In the genomic region with DNA sequence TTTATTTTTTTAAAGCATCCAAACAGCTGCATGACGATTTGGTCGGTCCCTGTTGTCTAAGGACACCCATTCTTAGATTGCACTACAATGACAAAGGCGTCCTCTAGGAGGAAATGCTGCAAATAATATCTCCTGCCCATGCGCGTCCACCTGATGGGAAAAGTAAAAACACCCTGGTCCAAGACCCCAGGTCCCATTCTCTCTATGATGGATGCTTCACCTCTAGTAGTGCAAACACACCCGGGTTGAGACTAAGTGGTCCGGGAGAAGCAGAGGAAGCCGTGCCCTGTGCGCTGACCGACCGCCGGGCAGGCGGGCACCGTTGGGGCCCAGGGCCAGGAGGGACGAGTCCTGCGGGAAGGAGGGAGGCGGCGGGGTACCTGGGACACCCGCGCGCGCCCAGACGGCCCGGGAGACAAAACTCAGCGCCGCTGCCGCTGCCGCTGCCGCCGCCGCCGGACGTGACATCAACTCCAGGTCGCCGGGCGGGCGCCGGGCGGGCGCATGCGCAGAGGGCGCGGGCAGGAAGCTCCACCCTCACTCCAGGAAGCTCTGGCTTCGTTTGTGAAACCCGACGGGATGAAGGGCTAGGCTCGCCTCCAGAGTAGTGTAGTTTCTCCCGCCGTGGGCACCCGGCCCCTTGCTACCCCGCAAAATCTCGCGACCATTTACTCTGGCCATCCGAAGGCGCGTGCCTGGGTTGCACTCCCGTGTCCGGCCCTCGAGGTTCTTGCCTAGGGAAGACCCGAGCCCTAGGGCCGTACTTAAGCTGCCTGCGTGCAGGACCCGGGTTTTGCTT, we compare ENCODE assay signal across 8 cellular contexts. TPM values are rescaled to one million over a fixed set of nuclear protein-coding genes. Genes with fewer than 3 reads are reported as not detected.
DNase-seq lines count a peak whose midpoint lies in the region; ATAC-seq and TF ChIP-seq lines count a peak whose summit lies in the region.

A gene (minus strand): TSS at position 462 of the 799 bp plus-strand sequence. CDS start 1,639 bp downstream, outside the sequence.

- peaks cover 8% of the 10 kb centered on the region for H3F3A ChIP-seq in PC-9 (ENCODE audit: insufficient read depth, low read depth)

- no peaks in the 10 kb centered on the region for H3K27me3 Mint-ChIP-seq in activated T-cell treated with anti-CD3 and anti-CD28 coated beads, Interleukin-2, amount 50 U/mL, for 4 hours (ENCODE audit: low read depth)

- POLR2A ChIA-PET in PC-9 (lab: Charles Lee; ENCODE audit: unreplicated experiment): interaction anchor here (0.6 to 0.9 kb wide), 8 partner anchors 27 to 800 kb away, joined by 3 to 8 read pairs (median 3); a partner anchor contains a TSS

- peak within 1 kb of the TSS; percentile 90 for H3K4me3 Mint-ChIP-seq in activated T-cell treated with anti-CD3 and anti-CD28 coated beads, Interleukin-2, amount 50 U/mL, for 4 hours

- peak within 1 kb of the TSS; percentile 95 for H3K4me3 ChIP-seq in PC-9
- peak within 1 kb of the TSS; percentile 88 to 90 for H3K4me3 ChIP-seq in muscle layer of duodenum (ENCODE audit: low read depth in 1 of 2, low read length in 2 of 2)

- H3K4me1 Mint-ChIP-seq in activated T-cell treated with anti-CD3 and anti-CD28 coated beads, Interleukin-2, amount 50 U/mL, for 4 hours (ENCODE audit: low read depth): peaks cover 23% of the 10 kb centered on the region

- in situ Hi-C loops in KBM-7 (cut with MboI; ENCODE audit: low pct_unique_long_range_greater_than_20kb, low sequenced_read_pairs): no loop called here

- H3K9me3 ChIP-seq in PC-9 (ENCODE audit: insufficient read depth, low read depth): no peaks in the 10 kb centered on the region
- H3K9me3 ChIP-seq in muscle layer of duodenum (ENCODE audit: control insufficient read depth in 1 of 2, low read length in 2 of 2): no peaks in the 10 kb centered on the region

- intact Hi-C loops in PC-9 (cut with micrococcal nuclease; ENCODE audit: unreplicated experiment): loop anchor here (1.0 to 2.0 kb wide), 4 partner anchors 99 to 287 kb away; a partner anchor contains a TSS

- no peaks in the 10 kb centered on the region for H3K9me3 Mint-ChIP-seq in activated T-cell treated with anti-CD3 and anti-CD28 coated beads, Interleukin-2, amount 50 U/mL, for 4 hours

- H3K36me3 ChIP-seq in PC-9 (ENCODE audit: low read depth) (no peaks in the 10 kb centered on the region), muscle layer of duodenum (ENCODE audit: control insufficient read depth in 1 of 2, insufficient read depth in 2 of 2, low read length in 2 of 2) (peaks cover 3 to 19% of the 10 kb centered on the region in 2 donors)

- H4K20me1 ChIP-seq in PC-9 (ENCODE audit: insufficient read depth): no peaks in the 10 kb centered on the region

- ATAC-seq in GM21717 (IDR thresholded peaks at IDR 0.05; ENCODE audit: unreplicated experiment): peak; percentile 80
- ATAC-seq in activated T-cell treated with anti-CD3 and anti-CD28 coated beads, Interleukin-2, amount 50 U/mL, for 4 hours: peak; percentile 93 to 95
- ATAC-seq in esophagus mucosa: peak; percentile 97

- no peaks in the 10 kb centered on the region for H3K9me2 ChIP-seq in PC-9 (ENCODE audit: insufficient read depth)

- DNase-seq in DMS53 treated with DMSO at 0.1 percent for 48 hours (lab: John Stamatoyannopoulos, UW; ENCODE audit: unreplicated experiment): peak; percentile 88
- peak; percentile 94 for DNase-seq in KBM-7
- DNase-seq in PC-9: peak; percentile 80 to 96
- peak; percentile 90 for DNase-seq in activated T-cell treated with anti-CD3 and anti-CD28 coated beads, Interleukin-2, amount 50 U/mL, for 4 hours
- peak; percentile 77 to 89 for DNase-seq in stimulated activated CD8-positive, alpha-beta memory T cell treated with anti-CD3 and anti-CD28 coated beads, Interleukin-7, amount 100 ng/mL, for 4 hours (ENCODE audit: low read depth in 2 of 2)

- TF ChIP-seq CTCF in PC-9 (conservative IDR thresholded peaks at IDR 0.05): no peak

- H3K27me3 ChIP-seq in PC-9 (ENCODE audit: insufficient read depth, low read depth) (no peaks in the 10 kb centered on the region), muscle layer of duodenum (ENCODE audit: low read depth, low read length) (no peaks in the 10 kb centered on the region)

- peaks cover 12% of the 10 kb centered on the region for H3K36me3 Mint-ChIP-seq in activated T-cell treated with anti-CD3 and anti-CD28 coated beads, Interleukin-2, amount 50 U/mL, for 4 hours (ENCODE audit: insufficient read depth)

- CTCF ChIA-PET in PC-9 (lab: Charles Lee): interaction anchor here (0.6 to 1.5 kb wide), 3 partner anchors 194 to 738 kb away, joined by 3 to 10 read pairs (median 6); a partner anchor contains a TSS

- peak within 1 kb of the TSS; percentile 69 for H3K27ac ChIP-seq in PC-9
- peak within 1 kb of the TSS; percentile 93 for H3K27ac ChIP-seq in muscle layer of duodenum (ENCODE audit: low read length)

- H3K4me1 ChIP-seq in PC-9 (replicated peaks; ENCODE audit: insufficient read depth): peaks cover 22% of the 10 kb centered on the region
- peaks cover 0 to 12% of the 10 kb centered on the region in 2 donors for H3K4me1 ChIP-seq in muscle layer of duodenum (ENCODE audit: control insufficient read depth in 1 of 2, insufficient read depth in 2 of 2, low read length in 2 of 2)

- peaks cover 20% of the 10 kb centered on the region for H3K79me2 ChIP-seq in PC-9 (ENCODE audit: low read depth)

- peak within 1 kb of the TSS; percentile 99 for H2AFZ ChIP-seq in PC-9

- peak within 1 kb of the TSS; percentile 82 for H3K4me2 ChIP-seq in PC-9

- no TSS peak for BruUV-seq in PC-9 (replicated peaks; lab: Mats Ljungman, UMichigan)

RNA-seq across cellular contexts. Expression of the gene that starts here (rescaled TPM):
- total RNA-seq in PC-9 (2021) (29.2 and 30.4 TPM in 2 replicates), esophagus mucosa (16.6 TPM)
- total RNA-seq in activated T-cell treated with anti-CD3 and anti-CD28 coated beads, Interleukin-2, amount 50 U/mL, for 4 hours: 10 to 100 TPM; 12.9 to 18.4 (median 15.5) TPM

Comparison
In these comparisons a context has a peak if more than half of its experiments do, and no peak if none do; other contexts are left out.
1. Peak in every context shown above with its lines: DNase-seq, ATAC-seq, H3K4me3 ChIP-seq and H3K27ac ChIP-seq.